ENCODE assay signal across 8 cellular contexts in genomic region chr17:42561908-42562844, GRCh38. TPM values are rescaled to one million over a fixed set of nuclear protein-coding genes. Genes with fewer than 3 reads are reported as not detected.
DNase-seq lines count a peak whose midpoint lies in the region; ATAC-seq and TF ChIP-seq lines count a peak whose summit lies in the region.

Gene COASY, plus strand, starts transcription at chr17:42562148. Its CDS starts 475 bp downstream, at chr17:42562623.

- H3K79me2 ChIP-seq in smooth muscle cell (ENCODE audit: low read depth), result peaks cover 23% of the 10 kb centered on the region

- H3K4me1 ChIP-seq in smooth muscle cell (ENCODE audit: low read depth), result peaks cover 14% of the 10 kb centered on the region

- H3K9me3 ChIP-seq in smooth muscle cell (replicated peaks; ENCODE audit: low read depth), result no peaks in the 10 kb centered on the region

- peaks cover 13% of the 10 kb centered on the region for H3F3A ChIP-seq in smooth muscle cell (ENCODE audit: low read depth)

- H3K4me2 ChIP-seq in smooth muscle cell, result peak within 1 kb of the TSS; percentile 97

- H3K27ac ChIP-seq in smooth muscle cell (ENCODE audit: low read depth), result peak within 1 kb of the TSS; percentile 85

- peak within 1 kb of the TSS; percentile 92 for H3K9ac ChIP-seq in smooth muscle cell (ENCODE audit: low read depth)

- 4% methylated on average over 56 of the region's 57 CpGs for WGBS in smooth muscle cell (ENCODE audit: low lambda C conversion rate)

- peak within 1 kb of the TSS; percentile 47 for H2AFZ ChIP-seq in smooth muscle cell (ENCODE audit: low read depth)

- peak within 1 kb of the TSS; percentile 76 for H3K4me3 ChIP-seq in smooth muscle cell

- H3K27me3 ChIP-seq in smooth muscle cell (ENCODE audit: low read depth), result no peaks in the 10 kb centered on the region

- ATAC-seq in HG03097 (IDR thresholded peaks at IDR 0.05; ENCODE audit: low FRiP score, unreplicated experiment), result peak; percentile 47
- peak; percentile 74 to 76 for ATAC-seq in activated CD4-positive, CD25-positive, alpha-beta regulatory T cell treated with anti-CD3 and anti-CD28 coated beads, Interleukin-2, amount 50 U/mL, for 24 hours
- no peak for ATAC-seq in HG03342 (IDR thresholded peaks at IDR 0.05; ENCODE audit: unreplicated experiment)

- peak; percentile 89 for DNase-seq in DMS79 treated with DMSO at 0.1 percent for 48 hours (lab: John Stamatoyannopoulos, UW)
- DNase-seq in NCI-H460 (ENCODE audit: extremely low read depth, low read depth), result peak; percentile 98
- DNase-seq in cerebellar cortex (ENCODE audit: low spot score), result peak; percentile 96
- DNase-seq in inferior parietal cortex (ENCODE audit: extremely low spot score), result peak; percentile 99
- DNase-seq in smooth muscle cell (lab: John Stamatoyannopoulos, UW; ENCODE audit: unreplicated experiment), result peak; percentile 59

- H4K20me1 ChIP-seq in smooth muscle cell (ENCODE audit: low read depth), result no peaks in the 10 kb centered on the region

- no peaks in the 10 kb centered on the region for H3K36me3 ChIP-seq in smooth muscle cell (ENCODE audit: low read depth)

- TF ChIP-seq CTCF in smooth muscle cell (IDR thresholded peaks at IDR 0.05; ENCODE audit: borderline replicate concordance, insufficient read depth, poor library complexity, severe bottlenecking), result no peak

RNA-seq across cellular contexts. Expression of gene COASY, which starts in this region (rescaled TPM):
- total RNA-seq in NCI-H460 (2014; rRNA removed; shearing (Covaris generic)), result 36.5 and 38.1 TPM in 2 replicates
- 93.5 and 96.4 TPM in 2 replicates for polyA plus RNA-seq in NCI-H460 (2014; cell fraction: nucleus; rRNA removed)
- total RNA-seq in smooth muscle cell, result 16.0 and 23.2 TPM in 2 replicates
- polyA plus RNA-seq in smooth muscle cell, result 65.0 and 68.2 TPM in 2 replicates
